In the genomic region with DNA sequence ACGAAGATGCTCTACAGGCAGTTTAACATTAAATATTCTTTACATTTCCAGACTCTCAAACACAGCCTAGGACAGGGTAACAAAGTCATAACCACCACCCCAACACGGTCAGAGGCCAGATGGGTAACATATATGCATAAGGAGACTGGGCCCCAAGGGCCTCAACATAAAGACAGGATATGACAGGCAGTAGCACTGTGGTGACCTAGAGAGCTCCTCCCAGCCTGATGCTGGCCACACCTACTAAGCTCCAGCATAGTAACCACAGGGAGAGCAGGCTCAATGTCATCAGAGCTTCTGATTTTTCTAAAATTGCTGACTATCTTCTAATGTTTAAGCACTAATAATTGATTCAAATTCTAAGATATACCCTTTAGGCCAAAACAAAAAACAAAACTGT, we compare ENCODE assay signal across 9 cellular contexts. TPM values are rescaled to one million over a fixed set of nuclear protein-coding genes. Genes with fewer than 3 reads are reported as not detected.
DNase-seq lines count a peak whose midpoint lies in the region; ATAC-seq and TF ChIP-seq lines count a peak whose summit lies in the region.
"Had no signal": no experiment of that assay in that cellular context is flagged by ENCODE, and none has a peak within 500 bp of the region (broad histone marks: within the 10 kb centered on the region; RNA-seq: fewer than 3 reads in every experiment).

No MANE protein-coding gene starts in this region.

- H3K4me1 ChIP-seq in DND-41 (ENCODE audit: insufficient read depth, low read length) = no peaks in the 10 kb centered on the region

- no peak overlapping the region for H3K4me2 ChIP-seq in DND-41 (ENCODE audit: insufficient read depth, low read length)

- no peak overlapping the region for H3K27ac Mint-ChIP-seq in activated naive CD4-positive, alpha-beta T cell treated with anti-CD3 and anti-CD28 coated beads, Interleukin-2, amount 50 U/mL, for 72 hours

- H3K27ac ChIP-seq in DND-41 (ENCODE audit: low read length) = no peak overlapping the region

- peak; percentile 43 for DNase-seq in DND-41
- peak in 1 of 2 donors; percentile 12 for DNase-seq in activated naive CD4-positive, alpha-beta T cell treated with anti-CD3 and anti-CD28 coated beads, Interleukin-2, amount 50 U/mL, for 72 hours (ENCODE audit: low spot score in 2 of 2)
- no peak for DNase-seq in cortex of kidney (lab: John Stamatoyannopoulos, UW)
- no peak for DNase-seq in SKM-1 treated with dmso at 0.1 percent for 144 hours (lab: John Stamatoyannopoulos, UW; ENCODE audit: unreplicated experiment)
- DNase-seq in NCI-H2107 (lab: John Stamatoyannopoulos, UW) = no peak
- no peak for DNase-seq in dedifferentiated amniotic fluid mesenchymal stem cell (ENCODE audit: extremely low spot score)

- TF ChIP-seq CTCF in DND-41 (IDR thresholded peaks at IDR 0.05; ENCODE audit: borderline replicate concordance, extremely low read depth, low read length, poor library complexity, severe bottlenecking) = no peak

- no peak overlapping the region for H3K4me3 ChIP-seq in DND-41 (ENCODE audit: low read depth in 1 of 2, low read length in 2 of 2)

- ATAC-seq in DND-41 (ENCODE audit: insufficient read depth, low read depth) (peak; percentile 97), GM19468 (IDR thresholded peaks at IDR 0.05; ENCODE audit: extremely low read depth, unreplicated experiment) (peak; percentile 36), HG03342 (IDR thresholded peaks at IDR 0.05; ENCODE audit: unreplicated experiment) (peak; percentile 93)
- peak; percentile 67 to 69 for ATAC-seq in activated naive CD4-positive, alpha-beta T cell treated with anti-CD3 and anti-CD28 coated beads, Interleukin-2, amount 50 U/mL, for 72 hours

- no peaks in the 10 kb centered on the region for H3K9me3 Mint-ChIP-seq in activated naive CD4-positive, alpha-beta T cell treated with anti-CD3 and anti-CD28 coated beads, Interleukin-2, amount 50 U/mL, for 72 hours

- H4K20me1 ChIP-seq in DND-41 (ENCODE audit: insufficient read depth, low read length) = no peaks in the 10 kb centered on the region

- no peak overlapping the region for H2AFZ ChIP-seq in DND-41 (ENCODE audit: low read depth, low read length)

- H3K9ac ChIP-seq in DND-41 (ENCODE audit: low read depth, low read length) = no peak overlapping the region

- no peaks in the 10 kb centered on the region for H3K27me3 ChIP-seq in DND-41 (ENCODE audit: insufficient read depth, low read length, poor library complexity)

- H3K36me3 Mint-ChIP-seq in activated naive CD4-positive, alpha-beta T cell treated with anti-CD3 and anti-CD28 coated beads, Interleukin-2, amount 50 U/mL, for 72 hours = no peaks in the 10 kb centered on the region

- no peaks in the 10 kb centered on the region for H3K79me2 ChIP-seq in DND-41 (ENCODE audit: insufficient read depth, low read length)

- H3K36me3 ChIP-seq in DND-41 (ENCODE audit: insufficient read depth, low read length) = 0 out of 2 replicates have a peak, but pooled peaks cover 6% of the 10 kb centered on the region

- no peaks in the 10 kb centered on the region for H3K9me3 ChIP-seq in DND-41 (ENCODE audit: insufficient read depth, low read length, severe bottlenecking)

RNA-seq across cellular contexts. Expression of gene SMLR1, which starts 21.7 kb away (rescaled TPM):
- not detected for total RNA-seq in activated naive CD4-positive, alpha-beta T cell treated with anti-CD3 and anti-CD28 coated beads, Interleukin-2, amount 50 U/mL, for 72 hours
- total RNA-seq: renal cortical epithelial cell had no signal

Comparison
In these comparisons a context has a peak if more than half of its experiments do, and no peak if none do; other contexts are left out.
1. ATAC-seq: peak in every context shown above with its lines; median percentile 97 in DND-41; 93 in HG03342; 68 in activated naive CD4-positive, alpha-beta T cell treated with anti-CD3 and anti-CD28 coated beads, Interleukin-2, amount 50 U/mL, for 72 hours; 36 in GM19468.